ENCODE assay signal across 19 cellular contexts in the genomic region with DNA sequence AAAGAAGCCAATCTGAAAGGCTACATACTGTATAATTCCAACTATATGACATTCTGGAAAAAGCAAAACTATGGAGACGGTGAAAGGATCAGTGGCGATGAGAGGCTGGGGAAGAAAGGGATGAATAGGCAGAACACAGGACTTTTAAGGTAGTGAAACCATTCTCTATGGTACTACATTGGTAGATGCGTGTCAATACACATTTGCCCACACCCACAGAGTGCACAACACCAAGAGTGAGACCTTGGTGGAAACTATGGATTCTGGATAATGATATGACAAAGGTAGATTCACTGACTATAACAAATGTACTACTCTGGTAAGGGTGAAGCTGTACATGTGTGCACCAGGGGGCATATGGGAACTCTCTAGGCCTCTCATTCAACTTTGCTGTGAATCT.
DNase-seq lines count a peak whose midpoint lies in the region; ATAC-seq, FAIRE-seq and TF ChIP-seq lines count a peak whose summit lies in the region.
"Had no signal": no experiment of that assay in that cellular context is flagged by ENCODE, and none has a peak within 500 bp of the region (broad histone marks: within the 10 kb centered on the region; RNA-seq: fewer than 3 reads in every experiment).

No MANE protein-coding gene starts in this region.

- dilution Hi-C loops in keratinocyte (cut with MboI; ENCODE audit: extremely low pct_ligation_motif_present, low sequenced_read_pairs), result no loop called here

- H3K36me3 Mint-ChIP-seq in activated naive CD4-positive, alpha-beta T cell treated with anti-CD3 and anti-CD28 coated beads, Interleukin-2, amount 10 ng/mL, durations not matched to agents 7 days and 5 days, result peaks cover 17% of the 10 kb centered on the region

- no peak overlapping the region for H3K27ac ChIP-seq in AG04450 (ENCODE audit: low read depth, low read length)
- H3K27ac ChIP-seq in PC-3 (ENCODE audit: low read length), result no peak overlapping the region
- H3K27ac ChIP-seq in keratinocyte (ENCODE audit: control insufficient read depth, insufficient read depth, low read length), result no peak overlapping the region
- H3K27ac ChIP-seq: BLaER1 had no signal

- CTCF ChIA-PET in AG04450 (lab: Charles Lee) (interaction anchor here (1.0 to 1.5 kb wide), 3 partner anchors 18 to 239 kb away, joined by 3 to 6 read pairs (median 4); no protein-coding TSS in a partner anchor), PC-3 (lab: Charles Lee) (no interaction called here)
- CTCF ChIA-PET in activated naive CD4-positive, alpha-beta T cell treated with anti-CD3 and anti-CD28 coated beads, Interleukin-2, amount 10 ng/mL, durations not matched to agents 7 days and 5 days (lab: Charles Lee), result interaction anchor here (1.1 kb wide), 1 partner anchor 53 kb away, joined by 3 read pairs; no protein-coding TSS in a partner anchor

- no peaks in the 10 kb centered on the region for H3K9me2 ChIP-seq in PC-3 (replicated peaks; ENCODE audit: low read length)

- H3K27me3 Mint-ChIP-seq in activated naive CD4-positive, alpha-beta T cell treated with anti-CD3 and anti-CD28 coated beads, Interleukin-2, amount 10 ng/mL, durations not matched to agents 7 days and 5 days, result no peaks in the 10 kb centered on the region
- H3K27me3 Mint-ChIP-seq: CD4-positive, alpha-beta memory T cell had no signal

- intact Hi-C loops in PC-3 (cut with micrococcal nuclease), result no loop called here

- H3K9me1 ChIP-seq in keratinocyte (ENCODE audit: control insufficient read depth, extremely low read depth, insufficient read depth, low read length), result no peaks in the 10 kb centered on the region

- FAIRE-seq in HTR-8/SVneo (lab: Jason Lieb, UNC) (peak; percentile 54), keratinocyte (lab: Jason Lieb, UNC) (peak; percentile 60)
- FAIRE-seq: GM12892, GM18507, H1 had no signal

- H3K4me2 ChIP-seq in PC-3 (ENCODE audit: low read length), result no peak overlapping the region
- no peak overlapping the region for H3K4me2 ChIP-seq in keratinocyte (ENCODE audit: control insufficient read depth, extremely low read depth, insufficient read depth, low read depth, low read length)
- H3K4me2 ChIP-seq: BLaER1 had no signal

- H2AFZ ChIP-seq in PC-3 (ENCODE audit: low read length), result no peak overlapping the region
- H2AFZ ChIP-seq in keratinocyte (ENCODE audit: control insufficient read depth, low read length), result no peak overlapping the region

- peak; percentile 3; the same call in 1 of the 2 replicates for TF ChIP-seq CTCF in AG04450 (IDR thresholded peaks at IDR 0.05; ENCODE audit: low read depth, low read length)
- 0 out of 2 replicates have a peak, but pooled peaks have one; percentile 12 for TF ChIP-seq CTCF in PC-3 (conservative IDR thresholded peaks at IDR 0.05; ENCODE audit: low read depth, low read length)
- no peak for TF ChIP-seq CTCF in keratinocyte (optimal IDR thresholded peaks at IDR 0.05 in 1 of 3, IDR thresholded peaks at IDR 0.05 in 1 of 3, conservative IDR thresholded peaks at IDR 0.05 in 1 of 3; ENCODE audit: extremely low read depth in 1 of 3, insufficient read depth in 2 of 3, low read length in 3 of 3)

- H3K4me3 Mint-ChIP-seq in activated naive CD4-positive, alpha-beta T cell treated with anti-CD3 and anti-CD28 coated beads, Interleukin-2, amount 10 ng/mL, durations not matched to agents 7 days and 5 days, result no peak overlapping the region

- H3K9me3 ChIP-seq in AG04450 (ENCODE audit: control insufficient read depth, insufficient read depth, low read length) (no peaks in the 10 kb centered on the region), PC-3 (ENCODE audit: low read length) (no peaks in the 10 kb centered on the region), keratinocyte (ENCODE audit: control insufficient read depth, low read depth, low read length) (no peaks in the 10 kb centered on the region)
- H3K9me3 ChIP-seq: BLaER1 had no signal

- DNase-seq in AG04450 (ENCODE audit: low read depth, low spot score), result no peak
- no peak for DNase-seq in HTR-8/SVneo (ENCODE audit: insufficient read length, low spot score)
- no peak for DNase-seq in PC-3
- no peak for DNase-seq in keratinocyte (ENCODE audit: low read depth, low spot score)
- DNase-seq in NOMO-1 (lab: John Stamatoyannopoulos, UW; ENCODE audit: unreplicated experiment in 2 of 2), result no peak
- DNase-seq in NCI-H1436 (lab: John Stamatoyannopoulos, UW), result no peak
- no peak for DNase-seq in NCI-H2107 treated with DMSO at 0.1 percent for 48 hours (lab: John Stamatoyannopoulos, UW; ENCODE audit: unreplicated experiment)
- no peak for DNase-seq in activated naive CD4-positive, alpha-beta T cell treated with anti-CD3 and anti-CD28 coated beads, Interleukin-2, amount 10 ng/mL, durations not matched to agents 7 days and 5 days
- DNase-seq: CD4-positive, alpha-beta memory T cell; DMS153; EL; NCI-H1105; NCI-H1694; NCI-H2081 treated with DMSO at 0.1 percent for 48 hours; NCI-H748 treated with DMSO at 0.1 percent for 48 hours had no signal

- H3K9me3 Mint-ChIP-seq in activated naive CD4-positive, alpha-beta T cell treated with anti-CD3 and anti-CD28 coated beads, Interleukin-2, amount 10 ng/mL, durations not matched to agents 7 days and 5 days, result no peaks in the 10 kb centered on the region
- H3K9me3 Mint-ChIP-seq: CD4-positive, alpha-beta memory T cell had no signal

- H3K9ac ChIP-seq in PC-3 (ENCODE audit: low read length) (no peak overlapping the region), keratinocyte (ENCODE audit: control insufficient read depth, extremely low read depth, insufficient read depth, low read length) (no peak overlapping the region)
- H3K9ac ChIP-seq: BLaER1 had no signal

- H3K27me3 ChIP-seq in AG04450 (ENCODE audit: control insufficient read depth, insufficient read depth, low read length), result no peaks in the 10 kb centered on the region
- H3K27me3 ChIP-seq in PC-3 (ENCODE audit: low read length), result no peaks in the 10 kb centered on the region
- H3K27me3 ChIP-seq in keratinocyte (ENCODE audit: control insufficient read depth, extremely low read depth, insufficient read depth, low read length), result no peaks in the 10 kb centered on the region
- H3K27me3 ChIP-seq: BLaER1 had no signal

- H3K79me2 ChIP-seq in PC-3 (ENCODE audit: low read length), result no peaks in the 10 kb centered on the region
- peaks cover 7% of the 10 kb centered on the region for H3K79me2 ChIP-seq in keratinocyte (ENCODE audit: control insufficient read depth, insufficient read depth, low read length)

- H3K4me1 ChIP-seq in PC-3 (ENCODE audit: insufficient read depth, low read length) (no peaks in the 10 kb centered on the region), keratinocyte (ENCODE audit: control insufficient read depth, extremely low read depth, insufficient read depth, low read length) (no peaks in the 10 kb centered on the region)

- no peaks in the 10 kb centered on the region for H4K20me1 ChIP-seq in PC-3 (ENCODE audit: low read length)
- no peaks in the 10 kb centered on the region for H4K20me1 ChIP-seq in keratinocyte (ENCODE audit: control insufficient read depth, extremely low read depth, insufficient read depth, low read length)
- H4K20me1 ChIP-seq: BLaER1 had no signal

- H3F3A ChIP-seq in PC-3 (ENCODE audit: low read length, unreplicated experiment), result no peaks in the 10 kb centered on the region

- BruUV-seq in PC-3 (replicated peaks; lab: Mats Ljungman, UMichigan), result no TSS peak

- no peak overlapping the region for H3K27ac Mint-ChIP-seq in activated naive CD4-positive, alpha-beta T cell treated with anti-CD3 and anti-CD28 coated beads, Interleukin-2, amount 10 ng/mL, durations not matched to agents 7 days and 5 days

- H3K4me3 ChIP-seq in AG04450 (ENCODE audit: low read depth, low read length) (no peak overlapping the region), PC-3 (ENCODE audit: low read length) (no peak overlapping the region), keratinocyte (ENCODE audit: control insufficient read depth in 2 of 3, extremely low read depth in 1 of 3, insufficient read depth in 2 of 3, low read depth in 1 of 3, low read length in 3 of 3) (no peak overlapping the region)
- H3K4me3 ChIP-seq: BLaER1 had no signal

- peaks cover 23% of the 10 kb centered on the region for H3K4me1 Mint-ChIP-seq in activated naive CD4-positive, alpha-beta T cell treated with anti-CD3 and anti-CD28 coated beads, Interleukin-2, amount 10 ng/mL, durations not matched to agents 7 days and 5 days

- ATAC-seq in PC-3, result no peak

- H3K36me3 ChIP-seq in PC-3 (ENCODE audit: low read depth, low read length) (no peaks in the 10 kb centered on the region), keratinocyte (ENCODE audit: control insufficient read depth in 2 of 2, extremely low read depth in 1 of 2, insufficient read depth in 2 of 2, low read length in 2 of 2) (no peaks in the 10 kb centered on the region)

- POLR2A ChIA-PET in AG04450 (lab: Yijun Ruan, JAX) (no interaction called here), PC-3 (lab: Charles Lee; ENCODE audit: unreplicated experiment) (no interaction called here)

Comparison
In these comparisons a context has a peak if more than half of its experiments do, and no peak if none do; other contexts are left out.
1. CTCF ChIP-seq: peak in AG04450 (single experiment) and PC-3 (single experiment); none in keratinocyte (0 of 3).